20 cellular contexts compared by ENCODE assay signal in the genomic region with DNA sequence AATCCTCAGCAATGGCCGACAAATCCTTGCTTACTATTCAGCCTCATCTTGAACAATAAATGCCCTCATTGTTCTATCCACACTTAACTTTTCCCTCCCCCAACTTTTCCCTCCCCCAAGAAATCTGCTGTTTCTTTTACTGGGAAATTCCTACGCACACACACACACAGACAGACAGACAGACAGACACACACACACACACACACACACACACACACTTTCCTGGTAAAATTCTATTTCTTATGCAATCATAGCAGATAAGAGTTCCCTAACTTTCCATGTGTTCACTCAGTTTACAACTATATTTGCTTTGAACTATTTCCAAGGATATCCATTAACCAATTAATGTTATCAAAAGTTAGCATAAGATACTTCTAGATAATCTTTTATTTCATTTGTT. TPM values are rescaled to one million over a fixed set of nuclear protein-coding genes. Genes with fewer than 3 reads are reported as not detected.
DNase-seq lines count a peak whose midpoint lies in the region; ATAC-seq and TF ChIP-seq lines count a peak whose summit lies in the region.
"Had no signal": no experiment of that assay in that cellular context is flagged by ENCODE, and none has a peak within 500 bp of the region (broad histone marks: within the 10 kb centered on the region; RNA-seq: fewer than 3 reads in every experiment).

No MANE protein-coding gene starts in this region.

- no peak overlapping the region for H3K4me3 ChIP-seq in testis
- H3K4me3 ChIP-seq: BLaER1, GM12878, K562 had no signal

- H3K27me3 ChIP-seq in testis (no peaks in the 10 kb centered on the region), H9 (ENCODE audit: insufficient read depth, low read length) (no peaks in the 10 kb centered on the region)
- H3K27me3 ChIP-seq: BLaER1 had no signal

- no peak overlapping the region for H3K18ac ChIP-seq in H9 (ENCODE audit: insufficient read length, low read depth, low read length)

- no peak overlapping the region for H3K4me3 Mint-ChIP-seq in H9
- H3K4me3 Mint-ChIP-seq: CD8-positive, alpha-beta T cell had no signal

- WGBS in testis, 2 donors: 53 to 86% methylated on average over 2 of the region's 2 CpGs
- no CpG with 5 or more reads among the region's 2 CpGs for WGBS in H9 (ENCODE audit: extremely low coverage, insufficient read length, low lambda C conversion rate)

- no peak overlapping the region for H3K9ac ChIP-seq in H9 (ENCODE audit: extremely low read depth, insufficient read length, low read length)
- H3K9ac ChIP-seq: BLaER1 had no signal

- H3K56ac ChIP-seq in H9 (ENCODE audit: insufficient read length, low read depth, low read length): no peak overlapping the region

- H3K4ac ChIP-seq in H9 (ENCODE audit: low read depth, low read length): no peak overlapping the region

- H2BK15ac ChIP-seq in H9 (ENCODE audit: low read depth, low read length): no peak overlapping the region

- H3K9me3 ChIP-seq in testis (no peaks in the 10 kb centered on the region), H9 (ENCODE audit: control insufficient read depth, low read depth, low read length) (no peaks in the 10 kb centered on the region)
- H3K9me3 ChIP-seq: BLaER1 had no signal

- H3K36me3 Mint-ChIP-seq in H9 (ENCODE audit: insufficient read depth in 1 of 3, low read depth in 3 of 3): no peaks in the 10 kb centered on the region
- H3K36me3 Mint-ChIP-seq: CD8-positive, alpha-beta T cell had no signal

- H3K23ac ChIP-seq in H9 (ENCODE audit: insufficient read length, low read depth, low read length): no peak overlapping the region

- no peaks in the 10 kb centered on the region for H4K20me1 ChIP-seq in H9 (ENCODE audit: control insufficient read depth, insufficient read depth, insufficient read length)
- H4K20me1 ChIP-seq: BLaER1 had no signal

- H2BK20ac ChIP-seq in H9 (ENCODE audit: low read depth, low read length, poor library complexity, severe bottlenecking): no peak overlapping the region

- H3K79me2 ChIP-seq in H9 (ENCODE audit: insufficient read depth, low read length): no peaks in the 10 kb centered on the region

- H3K23me2 ChIP-seq in H9 (ENCODE audit: insufficient read length, low read depth, low read length, poor library complexity, severe bottlenecking): no peaks in the 10 kb centered on the region

- H2BK5ac ChIP-seq in H9 (ENCODE audit: insufficient read length, low read length): no peak overlapping the region

- no peak overlapping the region for H4K5ac ChIP-seq in H9 (ENCODE audit: insufficient read length, low read depth, low read length)

- no peaks in the 10 kb centered on the region for H3K36me3 ChIP-seq in testis (ENCODE audit: low read depth, missing control alignments)
- H3K36me3 ChIP-seq: BLaER1 had no signal

- no peaks in the 10 kb centered on the region for H3K27me3 Mint-ChIP-seq in H9 (ENCODE audit: low read depth)

- no peak overlapping the region for H3K14ac ChIP-seq in H9 (ENCODE audit: insufficient read depth, low read length)

- H2AK5ac ChIP-seq in H9 (ENCODE audit: insufficient read length, low read length): no peak overlapping the region

- no peak overlapping the region for H2BK120ac ChIP-seq in H9 (ENCODE audit: low read depth, low read length, poor library complexity, severe bottlenecking)

- intact Hi-C loops in testis (cut with DNase I; ENCODE audit: low total_unique reads): no loop called here

- no peak overlapping the region for H4K91ac ChIP-seq in H9 (ENCODE audit: insufficient read length, low read depth, low read length)

- no peak overlapping the region for H3K27ac Mint-ChIP-seq in H9
- H3K27ac Mint-ChIP-seq: CD8-positive, alpha-beta T cell had no signal

- no peak overlapping the region for H2AFZ ChIP-seq in H9 (ENCODE audit: low read length)

- H3T11ph ChIP-seq in H9 (ENCODE audit: low read length): no peak overlapping the region

- H3K9me3 Mint-ChIP-seq in H9: no peaks in the 10 kb centered on the region
- H3K9me3 Mint-ChIP-seq: CD8-positive, alpha-beta T cell had no signal

- no peak overlapping the region for H2BK12ac ChIP-seq in H9 (ENCODE audit: insufficient read length, low read depth, low read length)

- no peak overlapping the region for H4K8ac ChIP-seq in H9 (replicated peaks; ENCODE audit: insufficient read length, low read depth, low read length)

- peak; percentile 53 for ATAC-seq in left lobe of liver
- no peak for ATAC-seq in HG03039 (IDR thresholded peaks at IDR 0.05; ENCODE audit: unreplicated experiment)
- ATAC-seq: CD8-positive, alpha-beta T cell; GM12878; K562 had no signal

- no peak for TF ChIP-seq POLR2A in testis (IDR thresholded peaks at IDR 0.05)

- peak; percentile 40 for DNase-seq in COLO829 (ENCODE audit: low spot score)
- DNase-seq in amniotic epithelial cell (ENCODE audit: low read depth): peak; percentile 38
- DNase-seq in left lobe of liver (ENCODE audit: low spot score): no peak
- peak; percentile 27 for DNase-seq in testis
- no peak for DNase-seq in H9
- no peak for DNase-seq in NCI-H1092 treated with DMSO at 0.1 percent for 48 hours (lab: John Stamatoyannopoulos, UW)
- DNase-seq: AML-193; CD8-positive, alpha-beta T cell; COR-L47; DMS 273 treated with DMSO at 0.1 percent for 48 hours; DMS53; DND-41; EL; HCEC 1CT; IMR-90 had no signal

- H3K4me1 ChIP-seq in testis: no peaks in the 10 kb centered on the region
- H3K4me1 ChIP-seq in H9 (ENCODE audit: insufficient read depth, low read length): no peaks in the 10 kb centered on the region

- peaks cover 0 to 14% of the 10 kb centered on the region in 2 experiments; a peak in 3 of 4 replicates for H3K4me1 Mint-ChIP-seq in H9

- TF ChIP-seq CTCF in testis (IDR thresholded peaks at IDR 0.05): no peak
- no peak for TF ChIP-seq CTCF in H9 (conservative IDR thresholded peaks at IDR 0.05)

- H3K4me2 ChIP-seq in H9 (ENCODE audit: insufficient read depth, insufficient read length, low read length): no peak overlapping the region
- H3K4me2 ChIP-seq: BLaER1 had no signal

- H3K27ac ChIP-seq in testis (no peak overlapping the region), H9 (ENCODE audit: insufficient read length, low read depth, low read length) (no peak overlapping the region)
- H3K27ac ChIP-seq: BLaER1, HL-60 had no signal

- no peaks in the 10 kb centered on the region for H3K79me1 ChIP-seq in H9 (ENCODE audit: insufficient read depth, low read depth, low read length, poor library complexity, severe bottlenecking)

RNA-seq across cellular contexts. Expression of gene RELN, which starts 52.9 kb away (rescaled TPM):
- 17.2 TPM for total RNA-seq in left lobe of liver
- total RNA-seq in testis: 1 to 10 TPM; 3.8 to 5.8 TPM
- polyA plus RNA-seq in testis (ENCODE audit: insufficient read depth, low read depth, low replicate concordance): 5.2 TPM
- 0.02 TPM in 1 of 2 replicates, not detected in the other for total RNA-seq in H9 (2021)
- total RNA-seq: CD8-positive, alpha-beta T cell had no signal
- polyA plus RNA-seq: GM12878 had no signal

Comparison
In these comparisons a context has a peak if more than half of its experiments do, and no peak if none do; other contexts are left out.
1. DNase-seq: peak in COLO829 (single experiment), amniotic epithelial cell (single experiment) and testis (single experiment); none in left lobe of liver (single experiment), H9 (single experiment) and NCI-H1092 treated with DMSO at 0.1 percent for 48 hours (single experiment).